23 cellular contexts compared by ENCODE assay signal in the genomic region with DNA sequence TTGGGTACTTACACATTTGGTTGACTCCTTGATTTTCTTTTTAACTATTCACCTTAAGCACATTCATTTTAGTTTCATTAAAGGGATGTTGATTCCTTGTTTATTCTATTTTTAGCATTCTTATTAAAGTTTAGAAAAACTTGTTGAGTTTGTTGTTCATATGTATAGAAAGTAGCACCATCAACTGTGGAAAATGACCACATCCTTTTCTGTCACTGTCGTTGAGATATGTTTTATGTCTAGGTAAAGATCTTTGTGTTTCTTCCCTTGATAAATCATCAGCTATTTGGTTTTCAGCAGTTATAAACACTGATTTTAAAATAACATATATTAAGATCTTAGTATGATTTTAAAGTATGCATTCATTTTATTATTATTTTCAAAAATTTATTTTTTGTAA.
"Had no signal": no experiment of that assay in that cellular context is flagged by ENCODE, and none has a peak within 500 bp of the region (broad histone marks: within the 10 kb centered on the region; RNA-seq: fewer than 3 reads in every experiment).

No MANE protein-coding gene starts in this region.

- H3K27me3 Mint-ChIP-seq: naive thymus-derived CD8-positive, alpha-beta T cell; progenitor cell of endocrine pancreas; stimulated activated naive B cell treated with anti-CD40 and anti-IgM and Interleukin-4, amounts not matched to agents 10 μg/mL and 1 μg/mL and 100 μg/mL, for 72 hours had no signal

- H3K9me3 Mint-ChIP-seq: stimulated activated naive B cell treated with anti-CD40 and anti-IgM and Interleukin-4, amounts not matched to agents 10 μg/mL and 1 μg/mL and 100 μg/mL, for 72 hours had no signal

- H3K4me3 Mint-ChIP-seq: stimulated activated naive B cell treated with anti-CD40 and anti-IgM and Interleukin-4, amounts not matched to agents 10 μg/mL and 1 μg/mL and 100 μg/mL, for 72 hours had no signal

- H3K36me3 ChIP-seq: ovary, right lobe of liver, thyroid gland, transverse colon had no signal

- H3K9me3 ChIP-seq: left lung, lower lobe of right lung, ovary, right atrium auricular region, right lobe of liver, stomach, testis, thyroid gland, transverse colon, upper lobe of left lung, vagina had no signal

- H3K4me3 ChIP-seq: left lung, lower lobe of right lung, ovary, right atrium auricular region, right lobe of liver, stomach, testis, thyroid gland, transverse colon, upper lobe of left lung, vagina had no signal

- FAIRE-seq: keratinocyte had no signal

- H3K27ac Mint-ChIP-seq: naive thymus-derived CD8-positive, alpha-beta T cell; progenitor cell of endocrine pancreas; stimulated activated naive B cell treated with anti-CD40 and anti-IgM and Interleukin-4, amounts not matched to agents 10 μg/mL and 1 μg/mL and 100 μg/mL, for 72 hours had no signal

- ATAC-seq: left colon; left lung; lower lobe of right lung; naive thymus-derived CD8-positive, alpha-beta T cell; right lobe of liver; stimulated activated naive B cell treated with anti-CD40 and anti-IgM and Interleukin-4, amounts not matched to agents 10 μg/mL and 1 μg/mL and 100 μg/mL, for 72 hours; stimulated activated naive CD8-positive, alpha-beta T cell treated with anti-CD3 and anti-CD28 coated beads, Interleukin-15, Interleukin-2, amounts not matched to agents 100 U/mL and 50 U/mL, for 24 hours had no signal

- DNase-seq: left colon; left lung; lower lobe of right lung; mammary epithelial cell; mesenchymal stem cell; naive thymus-derived CD8-positive, alpha-beta T cell; ovary; right lobe of liver; stimulated activated CD4-positive, alpha-beta T cell treated with anti-CD3 and anti-CD28 coated beads, Interleukin-12 subunit alpha, Interleukin-12 subunit beta, amount 100 ng/mL, for 4 hours; stimulated activated CD4-positive, alpha-beta T cell treated with anti-CD3 and anti-CD28 coated beads, Interleukin-15, amount 100 ng/mL, for 24 hours; stimulated activated CD4-positive, alpha-beta T cell treated with anti-CD3 and anti-CD28 coated beads, Interleukin-2, amount 100 ng/mL, for 24 hours; stimulated activated CD4-positive, alpha-beta T cell treated with anti-CD3 and anti-CD28 coated beads, Interleukin-4, amount 100 ng/mL, for 1 hour; stimulated activated naive B cell treated with anti-CD40 and anti-IgM and Interleukin-4, amounts not matched to agents 10 μg/mL and 1 μg/mL and 100 μg/mL, for 72 hours; stimulated activated naive CD8-positive, alpha-beta T cell treated with anti-CD3 and anti-CD28 coated beads, Interleukin-15, Interleukin-2, amounts not matched to agents 100 U/mL and 50 U/mL, for 24 hours; stomach; testis; thyroid gland; transverse colon; upper lobe of left lung had no signal

- H3K4me1 ChIP-seq: left lung, lower lobe of right lung, right atrium auricular region, right lobe of liver, stomach, testis, upper lobe of left lung had no signal

- H3K27ac ChIP-seq: left lung, lower lobe of right lung, ovary, right atrium auricular region, right lobe of liver, stomach, testis, thyroid gland, transverse colon, upper lobe of left lung, vagina had no signal
